In genomic region chr17:20981046-20981920, GRCh38 we compare ENCODE assay signal across 16 cellular contexts.
"Had no signal": no experiment of that assay in that cellular context is flagged by ENCODE, and none has a peak within 500 bp of the region (broad histone marks: within the 10 kb centered on the region; RNA-seq: fewer than 3 reads in every experiment).

No MANE protein-coding gene starts in this region.

- H3K27ac ChIP-seq: foreskin keratinocyte, parathyroid adenoma, thyroid gland had no signal

- DNase-seq: activated CD4-positive, CD25-positive, alpha-beta regulatory T cell; activated effector memory CD4-positive, alpha-beta T cell treated with anti-CD3 and anti-CD28 coated beads, Interleukin-2, amount 50 U/mL, for 16 hours; activated T-cell treated with anti-CD3 and anti-CD28 coated beads, Interleukin-2, amount 50 U/mL, for 48 hours; caudate nucleus; cortex of kidney; effector CD8-positive, alpha-beta T cell; foreskin keratinocyte; mesendoderm; stimulated activated CD4-positive, alpha-beta T cell treated with anti-CD3 and anti-CD28 coated beads, Interleukin-2, amount 100 ng/mL, for 48 hours; stimulated activated naive B cell treated with anti-CD40 and anti-IgM and Interleukin-4, amounts not matched to agents 10 μg/mL and 1 μg/mL and 100 μg/mL, for 72 hours; SW 1271; thyroid gland had no signal

- H3K36me3 ChIP-seq: thyroid gland had no signal

- H2AFZ ChIP-seq: parathyroid adenoma had no signal

- FAIRE-seq: TTC549, urothelium cell line had no signal

- H3K4me1 ChIP-seq: foreskin keratinocyte, parathyroid adenoma, thyroid gland had no signal

- H3K27me3 ChIP-seq: foreskin keratinocyte, thyroid gland had no signal

- ATAC-seq: activated naive CD4-positive, alpha-beta T cell treated with anti-CD3 and anti-CD28 coated beads, Interleukin-2, amount 50 U/mL, for 72 hours; foreskin keratinocyte; stimulated activated naive B cell treated with anti-CD40 and anti-IgM and Interleukin-4, amounts not matched to agents 10 μg/mL and 1 μg/mL and 100 μg/mL, for 72 hours had no signal

- H3K9me3 ChIP-seq: thyroid gland had no signal

- H3K4me3 ChIP-seq: thyroid gland had no signal

- H3K79me2 ChIP-seq: parathyroid adenoma had no signal
